ENCODE assay signal across 28 cellular contexts in genomic region chr2:25726511-25726910, GRCh38.
"Had no signal": no experiment of that assay in that cellular context is flagged by ENCODE, and none has a peak within 500 bp of the region (broad histone marks: within the 10 kb centered on the region; RNA-seq: fewer than 3 reads in every experiment).

No MANE protein-coding gene starts in this region.

- DNase-seq: activated B cell treated with CpG ODN at 0.5 μM for 24 hours; activated CD4-positive, alpha-beta T cell treated with anti-CD3 and anti-CD28 coated beads, Interleukin-2, amount 10 ng/mL, durations not matched to agents 24 days and 14 days; activated CD4-positive, alpha-beta T cell treated with anti-CD3 and anti-CD28 coated beads, Interleukin-2, amount 50 U/mL, for 4 hours; activated CD4-positive, CD25-positive, alpha-beta regulatory T cell treated with anti-CD3 and anti-CD28 coated beads, Interleukin-2, amount 50 U/mL, for 72 hours; activated CD8-positive, alpha-beta T cell treated with anti-CD3 and anti-CD28 coated beads for 36 hours; activated effector memory CD4-positive, alpha-beta T cell treated with Interleukin-2 at 50 U/mL for 16 hours; activated naive CD4-positive, alpha-beta T cell treated with anti-CD3 and anti-CD28 coated beads, Interleukin-2, amount 10 ng/mL, durations not matched to agents 7 days and 5 days; activated naive CD8-positive, alpha-beta T cell treated with anti-CD3 and anti-CD28 coated beads, Interleukin-2, amount 10 ng/mL, durations not matched to agents 7 days and 5 days; activated T-cell treated with anti-CD3 and anti-CD28 coated beads, Interleukin-2, amount 50 U/mL, for 24 hours; amygdala; MM.1S; MV-4-11; NCI-H1092; NCI-H1436 treated with DMSO at 0.1 percent for 48 hours; NCI-H1694 treated with DMSO at 0.1 percent for 48 hours; NCI-H2029; NCI-H510A; NCI-H526; NCI-H748 treated with DMSO at 0.1 percent for 48 hours; NK-92 treated with Interleukin-12 subunit alpha and Interleukin-12 subunit beta, amount 100 ng/mL, for 24 hours; PC-9; SIG-M5; SW 1271; T-helper 1 cell; T-helper 2 cell; T-helper 9 cell had no signal

- H3K9me3 Mint-ChIP-seq: activated B cell treated with CpG ODN at 0.5 μM for 24 hours; activated CD4-positive, alpha-beta T cell treated with anti-CD3 and anti-CD28 coated beads, Interleukin-2, amount 10 ng/mL, durations not matched to agents 24 days and 14 days; activated CD8-positive, alpha-beta T cell treated with anti-CD3 and anti-CD28 coated beads for 36 hours; activated naive CD4-positive, alpha-beta T cell treated with anti-CD3 and anti-CD28 coated beads, Interleukin-2, amount 10 ng/mL, durations not matched to agents 7 days and 5 days; activated naive CD8-positive, alpha-beta T cell treated with anti-CD3 and anti-CD28 coated beads, Interleukin-2, amount 10 ng/mL, durations not matched to agents 7 days and 5 days; activated T-cell treated with anti-CD3 and anti-CD28 coated beads, Interleukin-2, amount 50 U/mL, for 24 hours; activated T-helper 1 cell treated with anti-CD3 and anti-CD28 coated beads, Interleukin-12 subunit alpha, Interleukin-12 subunit beta, Interleukin-2, Interleukin-4 antibody, amounts not matched to agents 30 ng/mL and 10 ng/mL and 1 ng/mL, durations not matched to agents 14 hours and 24 hours and 36 hours had no signal

- H3K4me3 Mint-ChIP-seq: activated B cell treated with CpG ODN at 0.5 μM for 24 hours; activated CD4-positive, alpha-beta T cell treated with anti-CD3 and anti-CD28 coated beads, Interleukin-2, amount 10 ng/mL, durations not matched to agents 24 days and 14 days; activated CD8-positive, alpha-beta T cell treated with anti-CD3 and anti-CD28 coated beads for 36 hours; activated naive CD4-positive, alpha-beta T cell treated with anti-CD3 and anti-CD28 coated beads, Interleukin-2, amount 10 ng/mL, durations not matched to agents 7 days and 5 days; activated naive CD8-positive, alpha-beta T cell treated with anti-CD3 and anti-CD28 coated beads, Interleukin-2, amount 10 ng/mL, durations not matched to agents 7 days and 5 days; activated T-cell treated with anti-CD3 and anti-CD28 coated beads, Interleukin-2, amount 50 U/mL, for 24 hours; activated T-helper 1 cell treated with anti-CD3 and anti-CD28 coated beads, Interleukin-12 subunit alpha, Interleukin-12 subunit beta, Interleukin-2, Interleukin-4 antibody, amounts not matched to agents 30 ng/mL and 10 ng/mL and 1 ng/mL, durations not matched to agents 14 hours and 24 hours and 36 hours had no signal

- H3K27ac Mint-ChIP-seq: activated B cell treated with CpG ODN at 0.5 μM for 24 hours; activated CD4-positive, alpha-beta T cell treated with anti-CD3 and anti-CD28 coated beads, Interleukin-2, amount 10 ng/mL, durations not matched to agents 24 days and 14 days; activated CD8-positive, alpha-beta T cell treated with anti-CD3 and anti-CD28 coated beads for 36 hours; activated naive CD8-positive, alpha-beta T cell treated with anti-CD3 and anti-CD28 coated beads, Interleukin-2, amount 10 ng/mL, durations not matched to agents 7 days and 5 days; activated T-cell treated with anti-CD3 and anti-CD28 coated beads, Interleukin-2, amount 50 U/mL, for 24 hours; activated T-helper 1 cell treated with anti-CD3 and anti-CD28 coated beads, Interleukin-12 subunit alpha, Interleukin-12 subunit beta, Interleukin-2, Interleukin-4 antibody, amounts not matched to agents 30 ng/mL and 10 ng/mL and 1 ng/mL, durations not matched to agents 14 hours and 24 hours and 36 hours had no signal

- ATAC-seq: activated CD8-positive, alpha-beta T cell treated with anti-CD3 and anti-CD28 coated beads for 36 hours; Right ventricle myocardium inferior had no signal

- H3K4me1 Mint-ChIP-seq: activated B cell treated with CpG ODN at 0.5 μM for 24 hours had no signal

- H3K36me3 Mint-ChIP-seq: activated naive CD4-positive, alpha-beta T cell treated with anti-CD3 and anti-CD28 coated beads, Interleukin-2, amount 10 ng/mL, durations not matched to agents 7 days and 5 days; activated naive CD8-positive, alpha-beta T cell treated with anti-CD3 and anti-CD28 coated beads, Interleukin-2, amount 10 ng/mL, durations not matched to agents 7 days and 5 days had no signal

- H3K27me3 Mint-ChIP-seq: activated B cell treated with CpG ODN at 0.5 μM for 24 hours had no signal
